2 cellular contexts compared by ENCODE assay signal in genomic region chr1:67583462-67583950, GRCh38.
TF ChIP-seq lines count a peak whose summit lies in the region.

No MANE protein-coding gene starts in this region.

TF ChIP-seq in IMR-90, 13 proteins besides CTCF, POLR2A, EP300 and RAD21:
- no peak for TF ChIP-seq USF2 (IDR thresholded peaks at IDR 0.05; ENCODE audit: low read depth, low read length)
- TF ChIP-seq MAFK (IDR thresholded peaks at IDR 0.05; ENCODE audit: low read depth, low read length): no peak
- no peak for TF ChIP-seq MXI1 (IDR thresholded peaks at IDR 0.05; ENCODE audit: borderline replicate concordance, low read depth, low read length)
- TF ChIP-seq MAZ (IDR thresholded peaks at IDR 0.05; ENCODE audit: borderline replicate concordance, low read depth, low read length): no peak
- no peak for TF ChIP-seq FOS (IDR thresholded peaks at IDR 0.05; ENCODE audit: low read depth, low read length)
- TF ChIP-seq, protein P1, sequence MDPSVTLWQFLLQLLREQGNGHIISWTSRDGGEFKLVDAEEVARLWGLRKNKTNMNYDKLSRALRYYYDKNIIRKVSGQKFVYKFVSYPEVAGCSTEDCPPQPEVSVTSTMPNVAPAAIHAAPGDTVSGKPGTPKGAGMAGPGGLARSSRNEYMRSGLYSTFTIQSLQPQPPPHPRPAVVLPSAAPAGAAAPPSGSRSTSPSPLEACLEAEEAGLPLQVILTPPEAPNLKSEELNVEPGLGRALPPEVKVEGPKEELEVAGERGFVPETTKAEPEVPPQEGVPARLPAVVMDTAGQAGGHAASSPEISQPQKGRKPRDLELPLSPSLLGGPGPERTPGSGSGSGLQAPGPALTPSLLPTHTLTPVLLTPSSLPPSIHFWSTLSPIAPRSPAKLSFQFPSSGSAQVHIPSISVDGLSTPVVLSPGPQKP (IDR thresholded peaks at IDR 0.05; ENCODE audit: borderline replicate concordance, low read depth, low read length): no peak
- no peak for TF ChIP-seq NFE2L2 (IDR thresholded peaks at IDR 0.05; ENCODE audit: low read depth, low read length)
- TF ChIP-seq SMC3 (IDR thresholded peaks at IDR 0.05; ENCODE audit: low read depth, low read length): no peak
- no peak for TF ChIP-seq RCOR1 (IDR thresholded peaks at IDR 0.05; ENCODE audit: insufficient replicate concordance, low read length)
- no peak for TF ChIP-seq RFX5 (IDR thresholded peaks at IDR 0.05; ENCODE audit: low read depth, low read length)
- no peak for TF ChIP-seq BHLHE40 (IDR thresholded peaks at IDR 0.05; ENCODE audit: low read depth, low read length)
- TF ChIP-seq CHD1 (IDR thresholded peaks at IDR 0.05; ENCODE audit: low read depth, low read length): no peak
- no peak for TF ChIP-seq CEBPB (IDR thresholded peaks at IDR 0.05; ENCODE audit: low read depth, low read length)

TF ChIP-seq in K562, 482 proteins besides CTCF, POLR2A, EP300 and RAD21:
- TF ChIP-seq, protein P2, sequence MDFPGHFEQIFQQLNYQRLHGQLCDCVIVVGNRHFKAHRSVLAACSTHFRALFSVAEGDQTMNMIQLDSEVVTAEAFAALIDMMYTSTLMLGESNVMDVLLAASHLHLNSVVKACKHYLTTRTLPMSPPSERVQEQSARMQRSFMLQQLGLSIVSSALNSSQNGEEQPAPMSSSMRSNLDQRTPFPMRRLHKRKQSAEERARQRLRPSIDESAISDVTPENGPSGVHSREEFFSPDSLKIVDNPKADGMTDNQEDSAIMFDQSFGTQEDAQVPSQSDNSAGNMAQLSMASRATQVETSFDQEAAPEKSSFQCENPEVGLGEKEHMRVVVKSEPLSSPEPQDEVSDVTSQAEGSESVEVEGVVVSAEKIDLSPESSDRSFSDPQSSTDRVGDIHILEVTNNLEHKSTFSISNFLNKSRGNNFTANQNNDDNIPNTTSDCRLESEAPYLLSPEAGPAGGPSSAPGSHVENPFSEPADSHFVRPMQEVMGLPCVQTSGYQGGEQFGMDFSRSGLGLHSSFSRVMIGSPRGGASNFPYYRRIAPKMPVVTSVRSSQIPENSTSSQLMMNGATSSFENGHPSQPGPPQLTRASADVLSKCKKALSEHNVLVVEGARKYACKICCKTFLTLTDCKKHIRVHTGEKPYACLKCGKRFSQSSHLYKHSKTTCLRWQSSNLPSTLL (IDR thresholded peaks at IDR 0.05): no peak
- TF ChIP-seq MTF1 (CRISPR knock-in tag; IDR thresholded peaks at IDR 0.05; ENCODE audit: borderline replicate concordance): no peak
- no peak for TF ChIP-seq RREB1 (CRISPR knock-in tag; IDR thresholded peaks at IDR 0.05)
- no peak for TF ChIP-seq ZBTB7A (IDR thresholded peaks at IDR 0.05; ENCODE audit: borderline replicate concordance, control insufficient read depth, low read depth, low read length)
- no peak for TF ChIP-seq SPI1 (IDR thresholded peaks at IDR 0.05; ENCODE audit: borderline replicate concordance, low read depth, low read length)
- TF ChIP-seq DMBX1 (CRISPR knock-in tag; IDR thresholded peaks at IDR 0.05; ENCODE audit: borderline replicate concordance): no peak
- TF ChIP-seq, protein P3, sequence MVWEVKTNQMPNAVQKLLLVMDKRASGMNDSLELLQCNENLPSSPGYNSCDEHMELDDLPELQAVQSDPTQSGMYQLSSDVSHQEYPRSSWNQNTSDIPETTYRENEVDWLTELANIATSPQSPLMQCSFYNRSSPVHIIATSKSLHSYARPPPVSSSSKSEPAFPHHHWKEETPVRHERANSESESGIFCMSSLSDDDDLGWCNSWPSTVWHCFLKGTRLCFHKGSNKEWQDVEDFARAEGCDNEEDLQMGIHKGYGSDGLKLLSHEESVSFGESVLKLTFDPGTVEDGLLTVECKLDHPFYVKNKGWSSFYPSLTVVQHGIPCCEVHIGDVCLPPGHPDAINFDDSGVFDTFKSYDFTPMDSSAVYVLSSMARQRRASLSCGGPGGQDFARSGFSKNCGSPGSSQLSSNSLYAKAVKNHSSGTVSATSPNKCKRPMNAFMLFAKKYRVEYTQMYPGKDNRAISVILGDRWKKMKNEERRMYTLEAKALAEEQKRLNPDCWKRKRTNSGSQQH (CRISPR knock-in tag; IDR thresholded peaks at IDR 0.05): no peak
- no peak for TF ChIP-seq RNF219 (CRISPR knock-in tag; IDR thresholded peaks at IDR 0.05)
- TF ChIP-seq SNRNP70 (optimal IDR thresholded peaks at IDR 0.05; ENCODE audit: low read depth, low read length): no peak
- no peak for TF ChIP-seq NFYB (IDR thresholded peaks at IDR 0.05; ENCODE audit: extremely low read depth, insufficient read length)
- TF ChIP-seq PPARD (CRISPR knock-in tag; IDR thresholded peaks at IDR 0.05): no peak
- TF ChIP-seq ZNF449 (CRISPR knock-in tag; IDR thresholded peaks at IDR 0.05): no peak
- TF ChIP-seq STAT6 (CRISPR knock-in tag; IDR thresholded peaks at IDR 0.05): no peak
- TF ChIP-seq TCF7L2 (IDR thresholded peaks at IDR 0.05; ENCODE audit: low read depth, low read length): no peak
- no peak for TF ChIP-seq ZC3H4 (CRISPR knock-in tag; IDR thresholded peaks at IDR 0.05; ENCODE audit: borderline replicate concordance)
- no peak for TF ChIP-seq PHF20 (IDR thresholded peaks at IDR 0.05; ENCODE audit: partially characterized antibody)
